ENCODE assay signal across 8 cellular contexts in the genomic region with DNA sequence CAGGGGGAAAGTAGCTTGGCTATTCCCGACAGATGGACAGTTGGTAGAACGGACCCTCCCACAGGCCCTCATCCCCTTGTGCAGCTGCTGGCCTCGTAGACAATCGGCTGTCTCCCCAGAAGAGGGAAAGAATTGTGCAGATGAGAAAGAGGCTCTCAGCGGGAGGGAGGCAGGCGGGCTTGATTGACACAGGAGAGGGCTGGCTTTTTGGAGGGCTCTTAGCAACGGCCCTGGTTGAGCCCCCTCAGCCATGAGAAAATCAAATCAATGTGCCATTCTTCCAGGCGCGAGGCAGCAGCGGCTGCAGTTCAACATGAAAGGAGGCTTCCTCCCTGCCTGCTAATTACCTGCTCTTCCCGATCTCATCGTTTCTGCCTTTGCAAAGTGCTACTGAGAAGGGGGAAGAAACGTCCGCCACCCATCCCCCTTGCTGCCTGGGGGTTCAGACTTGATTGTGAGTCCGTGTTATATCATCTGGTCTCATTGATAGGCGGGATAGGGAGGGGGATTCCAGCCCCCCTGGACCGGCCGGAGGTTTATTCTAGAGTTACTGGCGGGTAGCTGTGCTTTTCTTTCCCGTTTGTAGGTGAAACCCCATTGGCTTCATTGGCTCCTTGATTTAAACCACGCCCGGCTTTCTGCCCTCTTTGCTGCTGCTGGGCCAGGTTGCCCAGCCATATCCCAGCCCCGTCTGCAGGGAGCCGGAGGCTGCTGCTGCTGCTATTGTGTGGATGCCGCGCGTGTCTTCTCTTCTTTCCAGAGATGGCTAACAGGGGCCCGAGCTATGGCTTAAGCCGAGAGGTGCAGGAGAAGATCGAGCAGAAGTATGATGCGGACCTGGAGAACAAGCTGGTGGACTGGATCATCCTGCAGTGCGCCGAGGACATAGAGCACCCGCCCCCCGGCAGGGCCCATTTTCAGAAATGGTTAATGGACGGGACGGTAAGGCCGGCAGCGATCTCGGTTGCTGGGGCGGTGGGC. TPM values are rescaled to one million over a fixed set of nuclear protein-coding genes. Genes with fewer than 3 reads are reported as not detected.
DNase-seq lines count a peak whose midpoint lies in the region; ATAC-seq and TF ChIP-seq lines count a peak whose summit lies in the region.

Gene TAGLN3, plus strand, starts transcription at position 262 of the 981 bp plus-strand sequence. Its CDS starts 501 bp downstream, at position 763.

- TF ChIP-seq CTCF in lung (IDR thresholded peaks at IDR 0.05; ENCODE audit: control extremely low read depth, extremely low read depth) = no peak

- peak within 1 kb of the TSS; percentile 77 for H3K9ac ChIP-seq in NT2/D1 (ENCODE audit: insufficient read length, low read depth)

- H3K36me3 ChIP-seq in NT2/D1 (ENCODE audit: insufficient read depth, insufficient read length, low read length) (no peaks in the 10 kb centered on the region), lung (ENCODE audit: control insufficient read depth in 2 of 2, insufficient read depth in 2 of 2, low read length in 2 of 2) (no peaks in the 10 kb centered on the region)

- H3K27ac ChIP-seq in lung (ENCODE audit: low read depth in 1 of 2, low read length in 1 of 2) = no peak within 1 kb of the TSS
- H3K27ac ChIP-seq in temporal lobe (ENCODE audit: low read depth, low read length) = peak within 1 kb of the TSS; percentile 59

- peak; percentile 72 for DNase-seq in DMS79 treated with DMSO at 0.1 percent for 48 hours (lab: John Stamatoyannopoulos, UW)
- DNase-seq in NT2/D1 (ENCODE audit: low read depth, low spot score) = peak; percentile 28
- DNase-seq in ecto neural progenitor cell (ENCODE audit: low spot score) = peak; percentile 93
- DNase-seq in lung (ENCODE audit: low spot score) = peak; percentile 34
- no peak for DNase-seq in activated CD4-positive, alpha-beta T cell treated with anti-CD3 and anti-CD28 coated beads, Interleukin-2, amount 50 U/mL, for 4 hours

- H3K4me3 ChIP-seq in NT2/D1 (ENCODE audit: insufficient read length, low read depth) = peak within 1 kb of the TSS; percentile 62
- no peak within 1 kb of the TSS for H3K4me3 ChIP-seq in lung

- H3K27me3 ChIP-seq in NT2/D1 (ENCODE audit: insufficient read depth, insufficient read length) (peaks cover 33% of the 10 kb centered on the region), lung (ENCODE audit: control insufficient read depth, insufficient read depth) (no peaks in the 10 kb centered on the region)

- WGBS in lung, 2 donors = 9 to 13% methylated on average over 41 of the region's 41 CpGs

- ATAC-seq in HG02763 (IDR thresholded peaks at IDR 0.05; ENCODE audit: unreplicated experiment) (peak; percentile 37), lung (ENCODE audit: insufficient read depth, low FRiP score) (peak; percentile 60), HG02970 (IDR thresholded peaks at IDR 0.05; ENCODE audit: low FRiP score, unreplicated experiment) (no peak)

- H3K9me3 ChIP-seq in NT2/D1 (ENCODE audit: insufficient read depth, low read length) = no peaks in the 10 kb centered on the region
- no peaks in the 10 kb centered on the region for H3K9me3 ChIP-seq in lung (ENCODE audit: control insufficient read depth in 2 of 2, insufficient read depth in 1 of 2, low read length in 1 of 2)

- H3K4me1 ChIP-seq in NT2/D1 (ENCODE audit: insufficient read depth, insufficient read length) (peaks cover 9% of the 10 kb centered on the region), lung (ENCODE audit: control insufficient read depth in 2 of 2, insufficient read depth in 2 of 2, low read length in 2 of 2) (peaks cover 2 to 7% of the 10 kb centered on the region in 2 donors)

RNA-seq across cellular contexts. Expression of gene TAGLN3, which starts in this region (rescaled TPM):
- 1 to 10 TPM in 1 of 2 donors, under 1 TPM in 1; 0.89 to 2.6 TPM for total RNA-seq in lung
- polyA plus RNA-seq in lung = 1 to 10 TPM in 1 of 2 donors, under 1 TPM in 1; 0.71 to 2.3 TPM
- 105 TPM for total RNA-seq in temporal lobe

Comparison
In these comparisons a context has a peak if more than half of its experiments do, and no peak if none do; other contexts are left out.
1. RNA of gene TAGLN3 (total RNA-seq): 105 TPM in temporal lobe (single experiment); 0.89 to 2.6 TPM in lung; every median in the first group is over 10 times any median in the second.
2. DNase-seq: peak in DMS79 treated with DMSO at 0.1 percent for 48 hours (single experiment), NT2/D1 (single experiment), ecto neural progenitor cell (single experiment) and lung (single experiment); none in activated CD4-positive, alpha-beta T cell treated with anti-CD3 and anti-CD28 coated beads, Interleukin-2, amount 50 U/mL, for 4 hours (0 of 2).